Comparison of ENCODE assay signal across 8 cellular contexts in genomic region chr2:179263015-179263414, GRCh38. TPM values are rescaled to one million over a fixed set of nuclear protein-coding genes. Genes with fewer than 3 reads are reported as not detected.
A peak's percentile ranks its signal among the peaks of the same experiment; 100 is the strongest.
DNase-seq lines count a peak whose midpoint lies in the region; ATAC-seq, FAIRE-seq and TF ChIP-seq lines count a peak whose summit lies in the region.

No MANE protein-coding gene starts in this region.

- peak overlapping the region; percentile 80 for H3K4me3 Mint-ChIP-seq in activated naive CD4-positive, alpha-beta T cell treated with anti-CD3 and anti-CD28 coated beads for 36 hours
- peak overlapping the region; percentile 91 for H3K4me3 Mint-ChIP-seq in astrocyte (ENCODE audit: unreplicated experiment)

- peaks cover 29% of the 10 kb centered on the region for H3K27me3 Mint-ChIP-seq in activated naive CD4-positive, alpha-beta T cell treated with anti-CD3 and anti-CD28 coated beads for 36 hours (ENCODE audit: low read depth)
- no peaks in the 10 kb centered on the region for H3K27me3 Mint-ChIP-seq in astrocyte (ENCODE audit: low read depth, unreplicated experiment)

- H3K36me3 ChIP-seq in astrocyte (ENCODE audit: insufficient read depth, low read length) (no peaks in the 10 kb centered on the region), tibial nerve (no peaks in the 10 kb centered on the region)

- H4K20me1 ChIP-seq in astrocyte (ENCODE audit: insufficient read depth, low read length), result peaks cover 11% of the 10 kb centered on the region

- FAIRE-seq in astrocyte (lab: Jason Lieb, UNC), result peak; percentile 23

- H3K9ac ChIP-seq in astrocyte (ENCODE audit: low read length), result peak overlapping the region; percentile 87

- CTCF ChIA-PET in activated naive CD4-positive, alpha-beta T cell treated with anti-CD3 and anti-CD28 coated beads for 36 hours (lab: Charles Lee), result interaction anchor here (1.0 kb wide), 1 partner anchor 370 kb away, joined by 3 read pairs; no protein-coding TSS in a partner anchor

- no peak for TF ChIP-seq POLR2A in tibial nerve (IDR thresholded peaks at IDR 0.05)

- intact Hi-C loops in activated naive CD4-positive, alpha-beta T cell treated with anti-CD3 and anti-CD28 coated beads for 36 hours (cut with micrococcal nuclease), result loop anchor here (5.0 to 10.0 kb wide), 4 partner anchors 216 to 748 kb away; partner anchors contain the start of gene CWC22
- intact Hi-C loops in left colon (cut with DNase I, micrococcal nuclease), result no loop called here

- H3K79me2 ChIP-seq in astrocyte (ENCODE audit: insufficient read depth, low read length), result peaks cover 56% of the 10 kb centered on the region

- peak overlapping the region; percentile 87 for H3K4me2 ChIP-seq in astrocyte (ENCODE audit: low read length)

- H3K27me3 ChIP-seq in astrocyte (ENCODE audit: insufficient read depth, low read length), result no peaks in the 10 kb centered on the region
- H3K27me3 ChIP-seq in tibial nerve, result no peaks in the 10 kb centered on the region

- H3K4me1 ChIP-seq in astrocyte (ENCODE audit: insufficient read depth, low read length) (peaks cover 8% of the 10 kb centered on the region), tibial nerve (peaks cover 0 to 51% (median 12%) of the 10 kb centered on the region in 4 donors)

- H3K4me3 ChIP-seq in astrocyte (ENCODE audit: insufficient read depth, low read depth, low read length) (peak overlapping the region; percentile 80), tibial nerve (peak overlapping the region; percentile 73 to 81 (median 77))

- TF ChIP-seq EP300 in tibial nerve (IDR thresholded peaks at IDR 0.05), result peak; percentile 14 to 60

- 12% methylated on average over 4 of the region's 4 CpGs for WGBS in tibial nerve, 2 donors

- no peak overlapping the region for H3K27ac Mint-ChIP-seq in activated naive CD4-positive, alpha-beta T cell treated with anti-CD3 and anti-CD28 coated beads for 36 hours
- H3K27ac Mint-ChIP-seq in activated naive CD4-positive, alpha-beta T cell treated with anti-CD3 and anti-CD28 coated beads, Interleukin-2, amount 50 U/mL, for 72 hours, result no peak overlapping the region
- H3K27ac Mint-ChIP-seq in astrocyte (ENCODE audit: unreplicated experiment), result no peak overlapping the region

- H3K9me3 Mint-ChIP-seq in activated naive CD4-positive, alpha-beta T cell treated with anti-CD3 and anti-CD28 coated beads for 36 hours, result no peaks in the 10 kb centered on the region
- H3K9me3 Mint-ChIP-seq in activated naive CD4-positive, alpha-beta T cell treated with anti-CD3 and anti-CD28 coated beads, Interleukin-2, amount 50 U/mL, for 72 hours, result no peaks in the 10 kb centered on the region
- H3K9me3 Mint-ChIP-seq in astrocyte (ENCODE audit: unreplicated experiment), result no peaks in the 10 kb centered on the region

- H2AFZ ChIP-seq in astrocyte (ENCODE audit: low read depth, low read length), result peak overlapping the region; percentile 86

- DNase-seq in activated naive CD4-positive, alpha-beta T cell treated with anti-CD3 and anti-CD28 coated beads for 36 hours, result no peak
- DNase-seq in activated naive CD4-positive, alpha-beta T cell treated with anti-CD3 and anti-CD28 coated beads, Interleukin-2, amount 50 U/mL, for 72 hours (ENCODE audit: low spot score in 2 of 2), result no peak
- DNase-seq in astrocyte (ENCODE audit: low read depth) (peak; percentile 46), left colon (no peak), tibial nerve (ENCODE audit: low spot score in 2 of 2) (no peak), HuH-7 (ENCODE audit: low spot score) (no peak), glomerular visceral epithelial cell (ENCODE audit: extremely low spot score) (no peak)

- H3K4me1 Mint-ChIP-seq in activated naive CD4-positive, alpha-beta T cell treated with anti-CD3 and anti-CD28 coated beads for 36 hours (ENCODE audit: low read depth), result peaks cover 19% of the 10 kb centered on the region
- peaks cover 6% of the 10 kb centered on the region for H3K4me1 Mint-ChIP-seq in astrocyte (ENCODE audit: low read depth, unreplicated experiment)

- no peak for TF ChIP-seq CTCF in astrocyte (IDR thresholded peaks at IDR 0.05; ENCODE audit: insufficient read depth, low read depth, low read length)
- no peak for TF ChIP-seq CTCF in tibial nerve (IDR thresholded peaks at IDR 0.05)

- H3K27ac ChIP-seq in astrocyte (ENCODE audit: low read depth, low read length) (no peak overlapping the region), tibial nerve (peak overlapping the region; percentile 84 to 91 (median 89))

- H3K9me3 ChIP-seq in astrocyte (ENCODE audit: insufficient read depth, low read depth, low read length) (no peaks in the 10 kb centered on the region), tibial nerve (no peaks in the 10 kb centered on the region)

- H3K36me3 Mint-ChIP-seq in activated naive CD4-positive, alpha-beta T cell treated with anti-CD3 and anti-CD28 coated beads for 36 hours (ENCODE audit: low read depth), result no peaks in the 10 kb centered on the region
- peaks cover 10 to 14% of the 10 kb centered on the region in 2 donors for H3K36me3 Mint-ChIP-seq in activated naive CD4-positive, alpha-beta T cell treated with anti-CD3 and anti-CD28 coated beads, Interleukin-2, amount 50 U/mL, for 72 hours
- H3K36me3 Mint-ChIP-seq in astrocyte (ENCODE audit: low read depth, unreplicated experiment), result no peaks in the 10 kb centered on the region

- no peak for ATAC-seq in activated naive CD4-positive, alpha-beta T cell treated with anti-CD3 and anti-CD28 coated beads, Interleukin-2, amount 50 U/mL, for 72 hours
- ATAC-seq in left colon (peak; percentile 64), GM21381 (IDR thresholded peaks at IDR 0.05; ENCODE audit: unreplicated experiment) (no peak)

RNA-seq across cellular contexts. Expression of gene SESTD1, which starts 1.6 kb away (rescaled TPM):
- 10 to 100 TPM; 11.3 to 12.4 TPM for total RNA-seq in activated naive CD4-positive, alpha-beta T cell treated with anti-CD3 and anti-CD28 coated beads for 36 hours
- total RNA-seq in activated naive CD4-positive, alpha-beta T cell treated with anti-CD3 and anti-CD28 coated beads, Interleukin-2, amount 50 U/mL, for 72 hours, result 10 to 100 TPM; 15.4 to 16.0 TPM
- total RNA-seq in astrocyte (19.4 and 21.9 TPM in 2 replicates), left colon (10 to 100 TPM; 35.9 to 47.5 TPM), tibial nerve (10 to 100 TPM; 62.1 to 82.4 (median 73.1) TPM)
